11 cellular contexts compared by ENCODE assay signal in genomic region chr11:35170503-35170902, GRCh38. TPM values are rescaled to one million over a fixed set of nuclear protein-coding genes. Genes with fewer than 3 reads are reported as not detected.
DNase-seq lines count a peak whose midpoint lies in the region; ATAC-seq and TF ChIP-seq lines count a peak whose summit lies in the region.
"Had no signal": no experiment of that assay in that cellular context is flagged by ENCODE, and none has a peak within 500 bp of the region (broad histone marks: within the 10 kb centered on the region; RNA-seq: fewer than 3 reads in every experiment).

No MANE protein-coding gene starts in this region.

- peaks cover 52% of the 10 kb centered on the region for H3K36me3 Mint-ChIP-seq in activated naive CD8-positive, alpha-beta T cell treated with anti-CD3 and anti-CD28 coated beads, Interleukin-2, amount 10 ng/mL, durations not matched to agents 7 days and 5 days
- peaks cover 0 to 8% of the 10 kb centered on the region in 2 donors for H3K36me3 Mint-ChIP-seq in naive B cell

- peak overlapping the region; percentile 54 for H3K27ac Mint-ChIP-seq in activated naive CD8-positive, alpha-beta T cell treated with anti-CD3 and anti-CD28 coated beads, Interleukin-2, amount 10 ng/mL, durations not matched to agents 7 days and 5 days
- peak overlapping the region; percentile 25 to 99 (median 72) for H3K27ac Mint-ChIP-seq in naive B cell

- CTCF ChIA-PET in A673 (lab: Charles Lee), result no interaction called here

- no peak for DNase-seq in heart left ventricle
- DNase-seq in Right ventricle myocardium inferior (ENCODE audit: missing footprints), result no peak
- DNase-seq in activated naive CD8-positive, alpha-beta T cell treated with anti-CD3 and anti-CD28 coated beads, Interleukin-2, amount 10 ng/mL, durations not matched to agents 7 days and 5 days, result no peak
- DNase-seq in naive B cell, result no peak
- DNase-seq in vagina (ENCODE audit: extremely low spot score in 2 of 2), result no peak
- no peak for DNase-seq in HuH-7 (ENCODE audit: low spot score)
- DNase-seq in A673 (ENCODE audit: low spot score), result no peak
- DNase-seq: SIG-M5 had no signal

- H3K4me3 ChIP-seq in heart left ventricle (no peak overlapping the region), vagina (no peak overlapping the region), A673 (ENCODE audit: low read depth, low read length, poor library complexity, severe bottlenecking) (no peak overlapping the region)
- H3K4me3 ChIP-seq: BLaER1 had no signal

- no peaks in the 10 kb centered on the region for H3K9me3 ChIP-seq in heart left ventricle
- no peaks in the 10 kb centered on the region for H3K9me3 ChIP-seq in vagina
- no peaks in the 10 kb centered on the region for H3K9me3 ChIP-seq in A673 (ENCODE audit: low read depth, low read length, poor library complexity, severe bottlenecking)

- peaks cover 0 to 95% (median 32%) of the 10 kb centered on the region in 12 donors for H3K4me1 ChIP-seq in heart left ventricle
- peaks cover 100% of the 10 kb centered on the region for H3K4me1 ChIP-seq in vagina
- no peaks in the 10 kb centered on the region for H3K4me1 ChIP-seq in A673 (ENCODE audit: insufficient read depth, low read length, poor library complexity, severe bottlenecking)

- no peaks in the 10 kb centered on the region for H3K9me3 Mint-ChIP-seq in activated naive CD8-positive, alpha-beta T cell treated with anti-CD3 and anti-CD28 coated beads, Interleukin-2, amount 10 ng/mL, durations not matched to agents 7 days and 5 days
- no peaks in the 10 kb centered on the region for H3K9me3 Mint-ChIP-seq in naive B cell

- no peaks in the 10 kb centered on the region for H3K27me3 Mint-ChIP-seq in activated naive CD8-positive, alpha-beta T cell treated with anti-CD3 and anti-CD28 coated beads, Interleukin-2, amount 10 ng/mL, durations not matched to agents 7 days and 5 days
- H3K27me3 Mint-ChIP-seq in naive B cell, result no peaks in the 10 kb centered on the region

- POLR2A ChIA-PET in activated naive CD8-positive, alpha-beta T cell treated with anti-CD3 and anti-CD28 coated beads, Interleukin-2, amount 10 ng/mL, durations not matched to agents 7 days and 5 days (lab: Charles Lee), result interaction anchor here (1.2 to 9.0 kb wide), 2 partner anchors 27 to 30 kb away, joined by 3 to 87 read pairs; partner anchors contain the start of gene CD44
- POLR2A ChIA-PET in A673 (lab: Charles Lee; ENCODE audit: low non-redundant PET), result no interaction called here

- no peak for TF ChIP-seq POLR2A in heart left ventricle (IDR thresholded peaks at IDR 0.05)
- no peak for TF ChIP-seq POLR2A in vagina (IDR thresholded peaks at IDR 0.05)

- no peaks in the 10 kb centered on the region for H3K27me3 ChIP-seq in heart left ventricle
- no peaks in the 10 kb centered on the region for H3K27me3 ChIP-seq in vagina
- H3K27me3 ChIP-seq in A673 (replicated peaks; ENCODE audit: insufficient read depth, low read depth, low read length, poor library complexity), result peaks cover 15% of the 10 kb centered on the region
- H3K27me3 ChIP-seq: BLaER1 had no signal

- WGBS in heart left ventricle, 4 donors, result 60 to 76% (median 72%) methylated on average over 3 of the region's 3 CpGs

- BruUV-seq in A673 (replicated peaks; lab: Mats Ljungman, UMichigan), result no TSS peak

- H3K36me3 ChIP-seq in heart left ventricle (no peaks in the 10 kb centered on the region), vagina (no peaks in the 10 kb centered on the region), A673 (ENCODE audit: insufficient read depth, low read length, poor library complexity, severe bottlenecking) (no peaks in the 10 kb centered on the region)

- peaks cover 87% of the 10 kb centered on the region for H3K4me1 Mint-ChIP-seq in activated naive CD8-positive, alpha-beta T cell treated with anti-CD3 and anti-CD28 coated beads, Interleukin-2, amount 10 ng/mL, durations not matched to agents 7 days and 5 days
- peaks cover 91 to 99% (median 98%) of the 10 kb centered on the region in 3 donors for H3K4me1 Mint-ChIP-seq in naive B cell

- TF ChIP-seq CTCF in heart left ventricle (IDR thresholded peaks at IDR 0.05), result no peak
- TF ChIP-seq CTCF in vagina (IDR thresholded peaks at IDR 0.05), result no peak
- no peak for TF ChIP-seq CTCF in A673 (conservative IDR thresholded peaks at IDR 0.05; ENCODE audit: low read depth, low read length)

- peak overlapping the region; percentile 20 for H3K4me3 Mint-ChIP-seq in activated naive CD8-positive, alpha-beta T cell treated with anti-CD3 and anti-CD28 coated beads, Interleukin-2, amount 10 ng/mL, durations not matched to agents 7 days and 5 days
- H3K4me3 Mint-ChIP-seq in naive B cell, result peak overlapping the region in 1 of 8 donors; percentile 20

- intact Hi-C loops in heart left ventricle (cut with DNase I), result no loop called here
- intact Hi-C loops in Right ventricle myocardium inferior (cut with DNase I), result no loop called here
- intact Hi-C loops in vagina (cut with DNase I), result no loop called here
- intact Hi-C loops in A673 (cut with micrococcal nuclease; ENCODE audit: unreplicated experiment), result no loop called here

- ATAC-seq in heart left ventricle, result no peak
- no peak for ATAC-seq in Right ventricle myocardium inferior
- ATAC-seq in activated naive CD8-positive, alpha-beta T cell treated with anti-CD3 and anti-CD28 coated beads, Interleukin-2, amount 10 ng/mL, durations not matched to agents 7 days and 5 days (ENCODE audit: low read depth), result no peak
- no peak for ATAC-seq in naive B cell (ENCODE audit: low read depth in 2 of 2)
- ATAC-seq in GM18517 (IDR thresholded peaks at IDR 0.05; ENCODE audit: unreplicated experiment), result no peak
- ATAC-seq: activated CD4-positive, CD25-positive, alpha-beta regulatory T cell treated with anti-CD3 and anti-CD28 coated beads, Interleukin-2, amount 50 U/mL, for 24 hours had no signal

- H3K27ac ChIP-seq in heart left ventricle (peak overlapping the region in 7 of 12 donors; percentile 25 to 66 (median 40)), vagina (peak overlapping the region; percentile 87), A673 (ENCODE audit: low read depth, low read length, poor library complexity, severe bottlenecking) (no peak overlapping the region)
- H3K27ac ChIP-seq: BLaER1 had no signal

RNA-seq across cellular contexts. Expression of gene CD44, which starts 31.5 kb away (rescaled TPM):
- total RNA-seq in heart left ventricle (100 to 1,000 TPM in 2 of 9 donors, 10 to 100 TPM in 7; 15.1 to 210 (median 26.2) TPM), Right ventricle myocardium inferior (19.9 TPM), vagina (869 TPM), A673 (2021) (13.1 and 15.9 TPM in 2 replicates)
- polyA plus RNA-seq in heart left ventricle (10 to 100 TPM in 1 of 2 donors, 1 to 10 TPM in 1; 3.9 to 37.4 TPM), naive B cell (ENCODE audit: low read depth in 6 of 6) (100 to 1,000 TPM; 156 to 277 (median 187) TPM)
- total RNA-seq in activated naive CD8-positive, alpha-beta T cell treated with anti-CD3 and anti-CD28 coated beads, Interleukin-2, amount 10 ng/mL, durations not matched to agents 7 days and 5 days, result 100 to 1,000 TPM; 551 to 555 TPM
